Comparison of ENCODE assay signal across 26 cellular contexts in genomic region chr7:35524112-35524804, GRCh38.
"Had no signal": no experiment of that assay in that cellular context is flagged by ENCODE, and none has a peak within 500 bp of the region (broad histone marks: within the 10 kb centered on the region; RNA-seq: fewer than 3 reads in every experiment).

No MANE protein-coding gene starts in this region.

- H3K4me1 ChIP-seq: colonic mucosa, esophagus squamous epithelium, prostate gland, tibial nerve, upper lobe of left lung, uterus had no signal

- H3K27me3 ChIP-seq: colonic mucosa, right atrium auricular region, tibial nerve, upper lobe of left lung, uterus had no signal

- H3K9me3 Mint-ChIP-seq: dendritic cell treated with granulocyte-macrophage colony-stimulating factor and Interleukin-4, amounts not matched to agents 40 ng/mL and 50 ng/mL, for 4 days; naive thymus-derived CD8-positive, alpha-beta T cell; nephron progenitor cell; stimulated activated effector memory CD8-positive, alpha-beta T cell treated with anti-CD3 and anti-CD28 coated beads, Interleukin-12 subunit alpha, Interleukin-12 subunit beta, amount 100 ng/mL, for 72 hours had no signal

- H3K4me1 Mint-ChIP-seq: nephron progenitor cell had no signal

- H3K36me3 ChIP-seq: colonic mucosa, esophagus squamous epithelium, prostate gland, right atrium auricular region, thoracic aorta, tibial nerve, upper lobe of left lung, uterus had no signal

- H3K9me3 ChIP-seq: colonic mucosa, esophagus squamous epithelium, prostate gland, right atrium auricular region, thoracic aorta, tibial nerve, upper lobe of left lung, uterus had no signal

- DNase-seq: colonic mucosa; effector memory CD4-positive, alpha-beta T cell; erythroblast; esophagus squamous epithelium; hypothalamus; immature natural killer cell; islet precursor cell; kidney glomerular epithelial cell; mesendoderm; midbrain; naive thymus-derived CD8-positive, alpha-beta T cell; nephron progenitor cell; nucleus accumbens; stimulated activated CD4-positive, alpha-beta T cell treated with anti-CD3 and anti-CD28 coated beads, Interleukin-2, amount 100 ng/mL, for 24 hours; stimulated activated CD4-positive, alpha-beta T cell treated with anti-CD3 and anti-CD28 coated beads, Interleukin-4, amount 100 ng/mL, for 24 hours; stimulated activated naive CD4-positive, alpha-beta T cell treated with Interleukin-2 at 50 U/mL for 16 hours; upper lobe of left lung; uterus had no signal

- H3K27ac ChIP-seq: colonic mucosa, esophagus squamous epithelium, prostate gland, right atrium auricular region, thoracic aorta, tibial nerve, upper lobe of left lung, uterus had no signal

- H3K4me3 Mint-ChIP-seq: dendritic cell treated with granulocyte-macrophage colony-stimulating factor and Interleukin-4, amounts not matched to agents 40 ng/mL and 50 ng/mL, for 4 days; immature natural killer cell; naive thymus-derived CD8-positive, alpha-beta T cell; nephron progenitor cell; stimulated activated effector memory CD8-positive, alpha-beta T cell treated with anti-CD3 and anti-CD28 coated beads, Interleukin-12 subunit alpha, Interleukin-12 subunit beta, amount 100 ng/mL, for 72 hours had no signal

- ATAC-seq: naive thymus-derived CD8-positive, alpha-beta T cell; sciatic nerve; stimulated activated effector memory CD8-positive, alpha-beta T cell treated with anti-CD3 and anti-CD28 coated beads, Interleukin-12 subunit alpha, Interleukin-12 subunit beta, amount 100 ng/mL, for 72 hours had no signal

- H3K4me3 ChIP-seq: colonic mucosa, esophagus squamous epithelium, lung, prostate gland, right atrium auricular region, thoracic aorta, tibial nerve, upper lobe of left lung, uterus had no signal

- H3K27ac Mint-ChIP-seq: dendritic cell treated with granulocyte-macrophage colony-stimulating factor and Interleukin-4, amounts not matched to agents 40 ng/mL and 50 ng/mL, for 4 days; immature natural killer cell; nephron progenitor cell; stimulated activated effector memory CD8-positive, alpha-beta T cell treated with anti-CD3 and anti-CD28 coated beads, Interleukin-12 subunit alpha, Interleukin-12 subunit beta, amount 100 ng/mL, for 72 hours had no signal
